Comparison of ENCODE assay signal across 10 cellular contexts in the genomic region with DNA sequence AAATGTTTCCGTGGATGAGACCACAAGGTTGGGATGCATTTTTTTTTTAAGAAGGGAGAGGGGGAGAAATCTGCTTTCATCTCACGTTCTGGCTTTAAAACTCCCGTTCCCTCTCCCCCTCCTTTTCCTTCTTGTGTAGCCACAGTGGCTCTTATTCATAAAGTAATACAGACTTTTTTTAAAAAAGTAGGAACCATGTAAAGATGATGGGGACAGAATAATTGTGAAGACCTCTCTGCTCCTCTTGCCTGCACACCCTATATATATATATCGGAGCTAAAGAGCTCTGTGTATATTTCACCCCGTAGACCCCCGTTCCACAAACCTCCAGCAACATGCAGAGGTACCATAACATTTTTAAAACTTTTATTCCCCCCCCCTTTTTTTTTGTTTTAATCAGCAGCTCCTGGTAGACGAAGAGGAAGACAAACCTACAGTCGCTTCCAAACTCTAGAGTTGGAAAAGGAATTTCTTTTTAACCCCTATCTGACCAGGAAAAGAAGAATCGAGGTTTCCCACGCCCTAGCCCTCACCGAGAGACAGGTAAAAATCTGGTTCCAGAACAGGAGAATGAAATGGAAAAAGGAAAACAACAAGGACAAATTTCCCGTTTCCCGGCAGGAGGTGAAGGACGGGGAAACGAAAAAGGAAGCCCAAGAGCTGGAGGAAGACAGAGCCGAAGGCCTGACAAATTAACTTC. TPM values are rescaled to one million over a fixed set of nuclear protein-coding genes. Genes with fewer than 3 reads are reported as not detected.
DNase-seq lines count a peak whose midpoint lies in the region; ATAC-seq and TF ChIP-seq lines count a peak whose summit lies in the region.
"Had no signal": no experiment of that assay in that cellular context is flagged by ENCODE, and none has a peak within 500 bp of the region (broad histone marks: within the 10 kb centered on the region; RNA-seq: fewer than 3 reads in every experiment).

No MANE protein-coding gene starts in this region.

- in situ Hi-C loops in GM23248 (cut with MboI) = no loop called here

- DNase-seq in GM23248 = peak; percentile 42
- no peak for DNase-seq in SK-N-MC (ENCODE audit: low read depth, low spot score)
- no peak for DNase-seq in epidermal melanocyte (ENCODE audit: insufficient read length, low spot score)
- DNase-seq in cortex of kidney (lab: John Stamatoyannopoulos, UW) = no peak
- DNase-seq in caudate nucleus (lab: John Stamatoyannopoulos, UW) = no peak
- DNase-seq: NCI-H510A, WERI-Rb-1 had no signal

- WGBS in GM23248 (ENCODE audit: low coverage in 1 of 2, low lambda C conversion rate in 2 of 2, missing lambda C conversion rate in 2 of 2), 2 experiments = 2 to 3% methylated on average over 16 of the region's 16 CpGs
- 10 to 13% methylated on average over 14 to 16 of the region's 16 CpGs for WGBS in gastroesophageal sphincter (ENCODE audit: low coverage in 1 of 2), 2 donors

- H3K9ac ChIP-seq in GM23248 (peak overlapping the region; percentile 97), SK-N-MC (ENCODE audit: insufficient read length) (peak overlapping the region; percentile 17)

- peak overlapping the region; percentile 22 for H2AFZ ChIP-seq in GM23248

- TF ChIP-seq EP300 in gastroesophageal sphincter (IDR thresholded peaks at IDR 0.05) = no peak

- H3F3A ChIP-seq in GM23248 (ENCODE audit: insufficient read depth) = peaks cover 64% of the 10 kb centered on the region

- TF ChIP-seq CTCF in gastroesophageal sphincter (IDR thresholded peaks at IDR 0.05) = no peak

- H3K9me3 ChIP-seq in GM23248 (ENCODE audit: low read depth) (no peaks in the 10 kb centered on the region), SK-N-MC (ENCODE audit: low read depth, low read length) (no peaks in the 10 kb centered on the region), gastroesophageal sphincter (no peaks in the 10 kb centered on the region)

- H3K79me2 ChIP-seq in GM23248 (ENCODE audit: insufficient read depth) = peaks cover 79% of the 10 kb centered on the region

- H3K4me1 ChIP-seq in GM23248 (ENCODE audit: insufficient read depth) (peaks cover 44% of the 10 kb centered on the region), gastroesophageal sphincter (peaks cover 0 to 47% (median 9%) of the 10 kb centered on the region in 3 donors)

- H3K4me3 ChIP-seq in GM23248 (peak overlapping the region; percentile 90), SK-N-MC (peak overlapping the region; percentile 89), gastroesophageal sphincter (peak overlapping the region in 1 of 2 donors; percentile 57), skin epidermis (peak overlapping the region; percentile 30 to 55 (median 44))

- H3K27ac ChIP-seq in GM23248 (peak overlapping the region; percentile 97), SK-N-MC (no peak overlapping the region), gastroesophageal sphincter (peak overlapping the region in 3 of 4 donors; percentile 68 to 84 (median 77)), skin epidermis (peak overlapping the region in 20 of 21 experiments; percentile 25 to 95 (median 85)), caudate nucleus (ENCODE audit: low read depth, low read length) (no peak overlapping the region)
- H3K27ac ChIP-seq: WERI-Rb-1 had no signal

- H3K9me2 ChIP-seq in GM23248 (ENCODE audit: insufficient read depth) = no peaks in the 10 kb centered on the region

- peak overlapping the region; percentile 100 for H3K4me2 ChIP-seq in GM23248 (ENCODE audit: unreplicated experiment)

- H3K36me3 ChIP-seq in GM23248 (ENCODE audit: low read depth) (no peaks in the 10 kb centered on the region), SK-N-MC (ENCODE audit: insufficient read depth, low read length) (no peaks in the 10 kb centered on the region), gastroesophageal sphincter (no peaks in the 10 kb centered on the region)
- H3K36me3 ChIP-seq: WERI-Rb-1 had no signal

- H3K27me3 ChIP-seq in GM23248 (replicated peaks; ENCODE audit: insufficient read depth) (no peaks in the 10 kb centered on the region), gastroesophageal sphincter (peaks cover 100% of the 10 kb centered on the region)

- no peaks in the 10 kb centered on the region for H4K20me1 ChIP-seq in GM23248 (ENCODE audit: insufficient read depth)

- no peak for TF ChIP-seq POLR2A in gastroesophageal sphincter (IDR thresholded peaks at IDR 0.05)

- ATAC-seq in gastroesophageal sphincter = no peak

RNA-seq across cellular contexts. Expression of gene HOXD8, which starts 1.6 kb away (rescaled TPM):
- total RNA-seq in GM23248 (2014; rRNA removed; shearing (Covaris generic)) = 23.4 and 27.8 TPM in 2 replicates
- 18.0 and 19.7 TPM in 2 replicates for polyA plus RNA-seq in GM23248 (2016; fragmentation: Nextera tagmentation; extraction: Ambion mirVana)
- 1 to 10 TPM; 2.3 to 6.9 (median 3.4) TPM for total RNA-seq in gastroesophageal sphincter

RNA-seq across cellular contexts. Expression of gene HOXD9, which starts 8.5 kb away (rescaled TPM):
- total RNA-seq in GM23248 (2014; rRNA removed; shearing (Covaris generic)) = 4.2 and 7.0 TPM in 2 replicates
- polyA plus RNA-seq in GM23248 (2016; fragmentation: Nextera tagmentation; extraction: Ambion mirVana) = 5.7 and 7.2 TPM in 2 replicates
- 1 to 10 TPM in 2 of 4 donors, under 1 TPM in 2; 0.47 to 2.9 (median 1.2) TPM for total RNA-seq in gastroesophageal sphincter

RNA-seq across cellular contexts. Expression of gene HOXD10, which starts 14.5 kb away (rescaled TPM):
- total RNA-seq in GM23248 (2014; rRNA removed; shearing (Covaris generic)) = 17.2 and 23.5 TPM in 2 replicates
- 10.9 and 16.0 TPM in 2 replicates for polyA plus RNA-seq in GM23248 (2016; fragmentation: Nextera tagmentation; extraction: Ambion mirVana)
- under 1 TPM in 3 of 4 donors, not detected in 1; 0.31 to 0.67 (median 0.52) TPM for total RNA-seq in gastroesophageal sphincter
- total RNA-seq: myocyte had no signal

RNA-seq across cellular contexts. Expression of gene HOXD4, which starts 20.3 kb away (rescaled TPM):
- 2.5 and 7.8 TPM in 2 replicates for total RNA-seq in GM23248 (2014; rRNA removed; shearing (Covaris generic))
- 0.54 and 1.4 TPM in 2 replicates for polyA plus RNA-seq in GM23248 (2016; fragmentation: Nextera tagmentation; extraction: Ambion mirVana)
- 1 to 10 TPM in 2 of 4 donors, under 1 TPM in 1, not detected in 1; 0.69 to 3.6 (median 1.3) TPM for total RNA-seq in gastroesophageal sphincter
- total RNA-seq: myocyte had no signal

RNA-seq across cellular contexts. Expression of gene HOXD11, which starts 24.0 kb away (rescaled TPM):
- total RNA-seq in GM23248 (2014; rRNA removed; shearing (Covaris generic)) = 28.4 and 31.6 TPM in 2 replicates
- 27.7 and 30.0 TPM in 2 replicates for polyA plus RNA-seq in GM23248 (2016; fragmentation: Nextera tagmentation; extraction: Ambion mirVana)
- not detected for total RNA-seq in gastroesophageal sphincter
- total RNA-seq: myocyte had no signal

Comparison
In these comparisons a context has a peak if more than half of its experiments do, and no peak if none do; other contexts are left out.
1. H3K27ac ChIP-seq: peak in GM23248 (single experiment), gastroesophageal sphincter (3 of 4) and skin epidermis (20 of 21); none in SK-N-MC (single experiment) and caudate nucleus (single experiment).
2. RNA of gene HOXD10, which starts 14.5 kb away (total RNA-seq): 17.2 to 23.5 TPM in GM23248; 0.31 to 0.67 TPM in gastroesophageal sphincter; every median in the first group is over 10 times any median in the second.